In genomic region chr16:19410435-19411153, GRCh38 we compare ENCODE assay signal across 9 cellular contexts. TPM values are rescaled to one million over a fixed set of nuclear protein-coding genes. Genes with fewer than 3 reads are reported as not detected.
A peak's percentile ranks its signal among the peaks of the same experiment; 100 is the strongest.
DNase-seq lines count a peak whose midpoint lies in the region; ATAC-seq and TF ChIP-seq lines count a peak whose summit lies in the region.
"Had no signal": no experiment of that assay in that cellular context is flagged by ENCODE, and none has a peak within 500 bp of the region (broad histone marks: within the 10 kb centered on the region; RNA-seq: fewer than 3 reads in every experiment).

No MANE protein-coding gene starts in this region.

- peaks cover 4% of the 10 kb centered on the region for H3K9me3 Mint-ChIP-seq in activated naive CD8-positive, alpha-beta T cell treated with anti-CD3 and anti-CD28 coated beads, Interleukin-2, amount 10 ng/mL, durations not matched to agents 7 days and 5 days

- DNase-seq in DMS53 treated with DMSO at 0.1 percent for 48 hours (lab: John Stamatoyannopoulos, UW; ENCODE audit: unreplicated experiment) (peak; percentile 14), KBM-7 (peak; percentile 80), left lung (peak; percentile 37 to 86), vagina (ENCODE audit: extremely low spot score in 2 of 2) (no peak), NK-92 (lab: John Stamatoyannopoulos, UW; ENCODE audit: unreplicated experiment) (no peak)
- DNase-seq in activated naive CD8-positive, alpha-beta T cell treated with anti-CD3 and anti-CD28 coated beads, Interleukin-2, amount 10 ng/mL, durations not matched to agents 7 days and 5 days, result peak; percentile 55
- DNase-seq in activated effector memory CD4-positive, alpha-beta T cell treated with anti-CD3 and anti-CD28 coated beads, Interleukin-2, amount 50 U/mL, for 16 hours, result no peak
- DNase-seq in effector CD8-positive, alpha-beta T cell (lab: John Stamatoyannopoulos, UW), result no peak

- POLR2A ChIA-PET in activated naive CD8-positive, alpha-beta T cell treated with anti-CD3 and anti-CD28 coated beads, Interleukin-2, amount 10 ng/mL, durations not matched to agents 7 days and 5 days (lab: Charles Lee), result no interaction called here

- TF ChIP-seq CTCF in left lung (IDR thresholded peaks at IDR 0.05) (no peak), vagina (IDR thresholded peaks at IDR 0.05) (no peak)

- H3K27me3 ChIP-seq in left lung (peaks cover 0 to 45% of the 10 kb centered on the region in 2 donors), vagina (no peaks in the 10 kb centered on the region)

- peak; percentile 74 for ATAC-seq in activated naive CD8-positive, alpha-beta T cell treated with anti-CD3 and anti-CD28 coated beads, Interleukin-2, amount 10 ng/mL, durations not matched to agents 7 days and 5 days (ENCODE audit: low read depth)
- ATAC-seq in left lung, result peak; percentile 80

- peaks cover 48% of the 10 kb centered on the region for H3K27me3 Mint-ChIP-seq in activated naive CD8-positive, alpha-beta T cell treated with anti-CD3 and anti-CD28 coated beads, Interleukin-2, amount 10 ng/mL, durations not matched to agents 7 days and 5 days

- intact Hi-C loops in left lung (cut with DNase I) (no loop called here), vagina (cut with DNase I) (no loop called here)

- no peaks in the 10 kb centered on the region for H3K36me3 ChIP-seq in left lung
- H3K36me3 ChIP-seq in vagina, result no peaks in the 10 kb centered on the region

- H3K4me3 ChIP-seq in left lung, result peak overlapping the region; percentile 49 to 50
- H3K4me3 ChIP-seq in vagina, result peak overlapping the region; percentile 22 to 26

- H3K4me1 Mint-ChIP-seq in activated naive CD8-positive, alpha-beta T cell treated with anti-CD3 and anti-CD28 coated beads, Interleukin-2, amount 10 ng/mL, durations not matched to agents 7 days and 5 days, result peaks cover 7% of the 10 kb centered on the region

- TF ChIP-seq POLR2A in vagina (IDR thresholded peaks at IDR 0.05), result no peak

- peak overlapping the region; percentile 73 for H3K4me3 Mint-ChIP-seq in activated naive CD8-positive, alpha-beta T cell treated with anti-CD3 and anti-CD28 coated beads, Interleukin-2, amount 10 ng/mL, durations not matched to agents 7 days and 5 days

- H3K27ac Mint-ChIP-seq in activated naive CD8-positive, alpha-beta T cell treated with anti-CD3 and anti-CD28 coated beads, Interleukin-2, amount 10 ng/mL, durations not matched to agents 7 days and 5 days, result no peak overlapping the region

- peaks cover 1% of the 10 kb centered on the region for H3K36me3 Mint-ChIP-seq in activated naive CD8-positive, alpha-beta T cell treated with anti-CD3 and anti-CD28 coated beads, Interleukin-2, amount 10 ng/mL, durations not matched to agents 7 days and 5 days

- H3K27ac ChIP-seq in left lung, result peak overlapping the region; percentile 78 to 83
- H3K27ac ChIP-seq in vagina, result no peak overlapping the region

- in situ Hi-C loops in KBM-7 (cut with MboI; ENCODE audit: low pct_unique_long_range_greater_than_20kb, low sequenced_read_pairs), result no loop called here

- H3K4me1 ChIP-seq in left lung, result peaks cover 0 to 5% of the 10 kb centered on the region in 2 donors
- H3K4me1 ChIP-seq in vagina, result peaks cover 9% of the 10 kb centered on the region

- peaks cover 0 to 12% of the 10 kb centered on the region in 2 donors for H3K9me3 ChIP-seq in left lung
- no peaks in the 10 kb centered on the region for H3K9me3 ChIP-seq in vagina

RNA-seq across cellular contexts. Expression of gene TMC5, which starts 7.1 kb away (rescaled TPM):
- total RNA-seq in activated naive CD8-positive, alpha-beta T cell treated with anti-CD3 and anti-CD28 coated beads, Interleukin-2, amount 10 ng/mL, durations not matched to agents 7 days and 5 days, result not detected
- 100 to 1,000 TPM in 1 of 2 donors, 10 to 100 TPM in 1; 78.8 to 105 TPM for total RNA-seq in left lung
- not detected for total RNA-seq in vagina
- total RNA-seq: LHCN-M2 had no signal

Comparison
In these comparisons a context has a peak if more than half of its experiments do, and no peak if none do; other contexts are left out.
1. DNase-seq: peak in DMS53 treated with DMSO at 0.1 percent for 48 hours (single experiment), KBM-7 (single experiment), activated naive CD8-positive, alpha-beta T cell treated with anti-CD3 and anti-CD28 coated beads, Interleukin-2, amount 10 ng/mL, durations not matched to agents 7 days and 5 days (single experiment) and left lung (2 of 2); none in vagina (0 of 2), NK-92 (single experiment), activated effector memory CD4-positive, alpha-beta T cell treated with anti-CD3 and anti-CD28 coated beads, Interleukin-2, amount 50 U/mL, for 16 hours (single experiment) and effector CD8-positive, alpha-beta T cell (single experiment).
2. RNA of gene TMC5, which starts 7.1 kb away (total RNA-seq): 78.8 to 105 TPM in left lung; not detected in activated naive CD8-positive, alpha-beta T cell treated with anti-CD3 and anti-CD28 coated beads, Interleukin-2, amount 10 ng/mL, durations not matched to agents 7 days and 5 days and not detected in vagina (single experiment); every median in the first group is over 10 times any median in the second.